8 cellular contexts compared by ENCODE assay signal in genomic region chr10:96129387-96130325, GRCh38. TPM values are rescaled to one million over a fixed set of nuclear protein-coding genes. Genes with fewer than 3 reads are reported as not detected.
DNase-seq lines count a peak whose midpoint lies in the region; ATAC-seq and TF ChIP-seq lines count a peak whose summit lies in the region.

A gene with protein sequence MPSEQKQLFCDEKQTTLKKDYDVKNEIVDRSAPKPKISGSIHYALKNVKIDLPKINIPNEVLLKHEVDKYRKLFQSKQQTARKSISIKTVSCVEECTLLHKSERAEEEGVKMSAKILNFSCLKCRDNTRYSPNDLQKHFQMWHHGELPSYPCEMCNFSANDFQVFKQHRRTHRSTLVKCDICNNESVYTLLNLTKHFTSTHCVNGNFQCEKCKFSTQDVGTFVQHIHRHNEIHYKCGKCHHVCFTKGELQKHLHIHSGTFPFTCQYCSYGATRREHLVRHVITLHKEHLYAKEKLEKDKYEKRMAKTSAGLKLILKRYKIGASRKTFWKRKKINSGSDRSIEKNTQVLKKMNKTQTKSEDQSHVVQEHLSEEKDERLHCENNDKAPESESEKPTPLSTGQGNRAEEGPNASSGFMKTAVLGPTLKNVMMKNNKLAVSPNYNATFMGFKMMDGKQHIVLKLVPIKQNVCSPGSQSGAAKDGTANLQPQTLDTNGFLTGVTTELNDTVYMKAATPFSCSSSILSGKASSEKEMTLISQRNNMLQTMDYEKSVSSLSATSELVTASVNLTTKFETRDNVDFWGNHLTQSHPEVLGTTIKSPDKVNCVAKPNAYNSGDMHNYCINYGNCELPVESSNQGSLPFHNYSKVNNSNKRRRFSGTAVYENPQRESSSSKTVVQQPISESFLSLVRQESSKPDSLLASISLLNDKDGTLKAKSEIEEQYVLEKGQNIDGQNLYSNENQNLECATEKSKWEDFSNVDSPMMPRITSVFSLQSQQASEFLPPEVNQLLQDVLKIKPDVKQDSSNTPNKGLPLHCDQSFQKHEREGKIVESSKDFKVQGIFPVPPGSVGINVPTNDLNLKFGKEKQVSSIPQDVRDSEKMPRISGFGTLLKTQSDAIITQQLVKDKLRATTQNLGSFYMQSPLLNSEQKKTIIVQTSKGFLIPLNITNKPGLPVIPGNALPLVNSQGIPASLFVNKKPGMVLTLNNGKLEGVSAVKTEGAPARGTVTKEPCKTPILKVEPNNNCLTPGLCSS (N-terminal part only) (plus strand): TSS chr10:96130297. CDS start chr10:96156323, 26,026 bp downstream.

- H3K27ac Mint-ChIP-seq in naive thymus-derived CD8-positive, alpha-beta T cell, result peak within 1 kb of the TSS; percentile 94 to 100 (median 99)
- peak within 1 kb of the TSS; percentile 99 for H3K27ac Mint-ChIP-seq in stimulated activated naive B cell treated with anti-CD40 and anti-IgM and Interleukin-4, amounts not matched to agents 10 μg/mL and 1 μg/mL and 100 μg/mL, for 72 hours

- H3K4me2 ChIP-seq in DOHH2 (ENCODE audit: low read length), result peak within 1 kb of the TSS; percentile 84

- H3K4me3 ChIP-seq in DOHH2 (ENCODE audit: low read length) (peak within 1 kb of the TSS; percentile 78), fibroblast of mammary gland (ENCODE audit: control insufficient read depth, low read depth, low read length) (peak within 1 kb of the TSS; percentile 84)

- H3K4me1 Mint-ChIP-seq in naive thymus-derived CD8-positive, alpha-beta T cell, result peaks cover 5 to 24% (median 22%) of the 10 kb centered on the region in 4 donors
- no peaks in the 10 kb centered on the region for H3K4me1 Mint-ChIP-seq in stimulated activated naive B cell treated with anti-CD40 and anti-IgM and Interleukin-4, amounts not matched to agents 10 μg/mL and 1 μg/mL and 100 μg/mL, for 72 hours

- TF ChIP-seq CTCF in DOHH2 (IDR thresholded peaks at IDR 0.05; ENCODE audit: low read depth, low read length, poor library complexity, severe bottlenecking) (no peak), fibroblast of mammary gland (conservative IDR thresholded peaks at IDR 0.05; ENCODE audit: control insufficient read depth, insufficient read depth, low read depth, low read length) (no peak)

- H3K9me3 ChIP-seq in DOHH2 (ENCODE audit: control insufficient read depth, insufficient read depth, low read length), result no peaks in the 10 kb centered on the region
- H3K9me3 ChIP-seq in KOPT-K1 (ENCODE audit: insufficient read depth, low read length, poor library complexity, severe bottlenecking), result no peaks in the 10 kb centered on the region

- H3F3A ChIP-seq in DOHH2 (ENCODE audit: control insufficient read depth, insufficient read depth), result 0 out of 2 replicates have a peak, but pooled peaks cover 7% of the 10 kb centered on the region

- no peaks in the 10 kb centered on the region for H3K27me3 ChIP-seq in DOHH2 (ENCODE audit: control insufficient read depth, low read length)

- H3K27me3 Mint-ChIP-seq in naive thymus-derived CD8-positive, alpha-beta T cell, result peaks cover 14 to 41% (median 39%) of the 10 kb centered on the region in 5 donors
- H3K27me3 Mint-ChIP-seq in stimulated activated naive B cell treated with anti-CD40 and anti-IgM and Interleukin-4, amounts not matched to agents 10 μg/mL and 1 μg/mL and 100 μg/mL, for 72 hours, result peaks cover 22 to 31% of the 10 kb centered on the region in 2 donors

- H3K36me3 ChIP-seq in DOHH2 (ENCODE audit: control insufficient read depth, low read length) (peaks cover 21% of the 10 kb centered on the region), KOPT-K1 (ENCODE audit: insufficient read depth, low read length) (peaks cover 22% of the 10 kb centered on the region)

- H3K9me2 ChIP-seq in DOHH2 (replicated peaks; ENCODE audit: control insufficient read depth, low read length), result no peaks in the 10 kb centered on the region

- H4K20me1 ChIP-seq in DOHH2 (ENCODE audit: control insufficient read depth, insufficient read depth, low read depth, low read length), result no peaks in the 10 kb centered on the region

- H3K27ac ChIP-seq in DOHH2 (ENCODE audit: low read depth, low read length) (peak within 1 kb of the TSS; percentile 86), KOPT-K1 (ENCODE audit: low read depth, low read length, poor library complexity, severe bottlenecking) (peak within 1 kb of the TSS; percentile 98)

- H3K4me3 Mint-ChIP-seq in naive thymus-derived CD8-positive, alpha-beta T cell, result peak within 1 kb of the TSS; percentile 85 to 98 (median 94)
- H3K4me3 Mint-ChIP-seq in stimulated activated naive B cell treated with anti-CD40 and anti-IgM and Interleukin-4, amounts not matched to agents 10 μg/mL and 1 μg/mL and 100 μg/mL, for 72 hours, result peak within 1 kb of the TSS; percentile 94 to 97

- DNase-seq in RKO (ENCODE audit: low spot score) (peak; percentile 95), fibroblast of mammary gland (ENCODE audit: low read depth) (peak; percentile 98)
- peak; percentile 71 to 79 for DNase-seq in activated T-helper 1 cell treated with anti-CD3 and anti-CD28 coated beads, Interleukin-2, amount 50 U/mL, for 16 hours (ENCODE audit: low read depth in 1 of 2, low spot score in 1 of 2)
- peak; percentile 70 to 98 (median 88) for DNase-seq in naive thymus-derived CD8-positive, alpha-beta T cell
- peak; percentile 91 for DNase-seq in stimulated activated naive B cell treated with anti-CD40 and anti-IgM and Interleukin-4, amounts not matched to agents 10 μg/mL and 1 μg/mL and 100 μg/mL, for 72 hours

- H3K9me3 Mint-ChIP-seq in naive thymus-derived CD8-positive, alpha-beta T cell, result peaks cover 0 to 30% (median 7%) of the 10 kb centered on the region in 9 donors
- H3K9me3 Mint-ChIP-seq in stimulated activated naive B cell treated with anti-CD40 and anti-IgM and Interleukin-4, amounts not matched to agents 10 μg/mL and 1 μg/mL and 100 μg/mL, for 72 hours, result no peaks in the 10 kb centered on the region

- H3K36me3 Mint-ChIP-seq in naive thymus-derived CD8-positive, alpha-beta T cell, result peaks cover 17 to 38% (median 24%) of the 10 kb centered on the region in 3 donors
- peaks cover 8 to 23% of the 10 kb centered on the region in 2 donors for H3K36me3 Mint-ChIP-seq in stimulated activated naive B cell treated with anti-CD40 and anti-IgM and Interleukin-4, amounts not matched to agents 10 μg/mL and 1 μg/mL and 100 μg/mL, for 72 hours

- peaks cover 29% of the 10 kb centered on the region for H3K4me1 ChIP-seq in DOHH2 (ENCODE audit: control insufficient read depth, low read length)

- peak; percentile 76 for ATAC-seq in GM21786 (IDR thresholded peaks at IDR 0.05; ENCODE audit: unreplicated experiment)
- ATAC-seq in naive thymus-derived CD8-positive, alpha-beta T cell, result peak; percentile 81 to 83
- ATAC-seq in stimulated activated naive B cell treated with anti-CD40 and anti-IgM and Interleukin-4, amounts not matched to agents 10 μg/mL and 1 μg/mL and 100 μg/mL, for 72 hours (replicated peaks), result peak; percentile 81 to 85

- peaks cover 21% of the 10 kb centered on the region for H3K79me2 ChIP-seq in DOHH2 (ENCODE audit: control insufficient read depth, low read length)

- POLR2A ChIA-PET in naive thymus-derived CD8-positive, alpha-beta T cell (lab: Charles Lee), result interaction anchor here (0.6 to 2.4 kb wide), 18 partner anchors 10 to 436 kb away, joined by 3 to 211 read pairs (median 6); partner anchors contain the start of genes CC2D2B, CCNJ and TCTN3

RNA-seq across cellular contexts. Expression of the gene that starts here (rescaled TPM):
- 10 to 100 TPM; 25.8 to 26.0 TPM for total RNA-seq in naive thymus-derived CD8-positive, alpha-beta T cell
- 10 to 100 TPM in 2 of 3 donors, 1 to 10 TPM in 1; 7.6 to 11.2 (median 10.2) TPM for polyA plus RNA-seq in naive thymus-derived CD8-positive, alpha-beta T cell

Comparison
In these comparisons a context has a peak if more than half of its experiments do, and no peak if none do; other contexts are left out.
1. Peak in every context shown above with its lines: DNase-seq, ATAC-seq, H3K4me3 ChIP-seq and H3K27ac ChIP-seq.